In genomic region chr6:74863968-74864367, GRCh38 we compare ENCODE assay signal across 23 cellular contexts.
"Had no signal": no experiment of that assay in that cellular context is flagged by ENCODE, and none has a peak within 500 bp of the region (broad histone marks: within the 10 kb centered on the region; RNA-seq: fewer than 3 reads in every experiment).

No MANE protein-coding gene starts in this region.

- H3K9me3 ChIP-seq: lower lobe of right lung, right atrium auricular region, right lobe of liver, vagina had no signal

- H3K27ac ChIP-seq: left lung, lower lobe of right lung, right atrium auricular region, right lobe of liver, tibial nerve, vagina had no signal

- H3K27me3 ChIP-seq: left lung, right atrium auricular region, right lobe of liver, tibial nerve, vagina had no signal

- ATAC-seq: left cardiac atrium; left lung; lower lobe of right lung; natural killer cell; right lobe of liver; stimulated activated memory B cell treated with anti-CD40 and anti-IgM and Interleukin-4, amounts not matched to agents 10 μg/mL and 1 μg/mL and 100 μg/mL, for 72 hours; stimulated activated naive CD8-positive, alpha-beta T cell treated with anti-CD3 and anti-CD28 coated beads, Interleukin-15, amount 100 ng/mL, for 72 hours had no signal

- H3K4me2 ChIP-seq: smooth muscle cell had no signal

- H3K4me3 ChIP-seq: left lung, lower lobe of right lung, right atrium auricular region, right lobe of liver, smooth muscle cell, tibial nerve, vagina had no signal

- DNase-seq: hippocampal formation; kidney glomerular epithelial cell; left cardiac atrium; left lung; lower lobe of right lung; mammary epithelial cell; mesenchymal stem cell; naive B cell; natural killer cell; nucleus accumbens; right lobe of liver; stimulated activated CD4-positive, alpha-beta T cell treated with anti-CD3 and anti-CD28 coated beads, Interleukin-1b, Interleukin-23, amount 100 ng/mL, for 48 hours; stimulated activated CD4-positive, alpha-beta T cell treated with anti-CD3 and anti-CD28 coated beads, Interleukin-2, amount 100 ng/mL, for 48 hours; stimulated activated CD4-positive, alpha-beta T cell treated with anti-CD3 and anti-CD28 coated beads, Interleukin-4, amount 100 ng/mL, for 4 hours; stimulated activated CD8-positive, alpha-beta memory T cell treated with anti-CD3 and anti-CD28 coated beads, Interleukin-4, amount 100 ng/mL, for 48 hours; stimulated activated naive CD4-positive, alpha-beta T cell treated with Interleukin-2 at 50 U/mL for 16 hours; stimulated activated naive CD8-positive, alpha-beta T cell treated with anti-CD3 and anti-CD28 coated beads, Interleukin-15, amount 100 ng/mL, for 72 hours; substantia nigra had no signal

- H3K36me3 ChIP-seq: left lung, lower lobe of right lung, right atrium auricular region, right lobe of liver, tibial nerve, vagina had no signal

- H3K4me1 ChIP-seq: left lung, lower lobe of right lung, right atrium auricular region, right lobe of liver, tibial nerve, vagina had no signal
